ENCODE assay signal across 11 cellular contexts in genomic region chr20:37522258-37523011, GRCh38. TPM values are rescaled to one million over a fixed set of nuclear protein-coding genes. Genes with fewer than 3 reads are reported as not detected.
DNase-seq lines count a peak whose midpoint lies in the region; ATAC-seq and TF ChIP-seq lines count a peak whose summit lies in the region.
"Had no signal": no experiment of that assay in that cellular context is flagged by ENCODE, and none has a peak within 500 bp of the region (broad histone marks: within the 10 kb centered on the region; RNA-seq: fewer than 3 reads in every experiment).

No MANE protein-coding gene starts in this region.

- BruUV-seq in Caco-2 (replicated peaks; lab: Mats Ljungman, UMichigan): no TSS peak

- no peak for TF ChIP-seq CTCF in Caco-2 (IDR thresholded peaks at IDR 0.05; ENCODE audit: insufficient read depth in 1 of 2, low read depth in 1 of 2, low read length in 1 of 2, severe bottlenecking in 1 of 2, unreplicated experiment in 1 of 2)
- no peak for TF ChIP-seq CTCF in fibroblast of the aortic adventitia (IDR thresholded peaks at IDR 0.05; ENCODE audit: insufficient read depth, low read length)
- no peak for TF ChIP-seq CTCF in uterus (IDR thresholded peaks at IDR 0.05)

- H3K9me3 ChIP-seq in Caco-2 (no peaks in the 10 kb centered on the region), mucosa of rectum (ENCODE audit: control insufficient read depth in 2 of 2, low read length in 2 of 2) (no peaks in the 10 kb centered on the region), uterus (no peaks in the 10 kb centered on the region)

- CTCF ChIA-PET in Caco-2 (lab: Charles Lee): interaction anchor here (0.7 kb wide), 1 partner anchor 327 kb away, joined by 4 read pairs; no protein-coding TSS in a partner anchor

- ATAC-seq in GM21786 (IDR thresholded peaks at IDR 0.05; ENCODE audit: unreplicated experiment): no peak
- ATAC-seq: naive thymus-derived CD4-positive, alpha-beta T cell had no signal

- DNase-seq in Caco-2: peak in 1 of 2 experiments; percentile 41
- peak; percentile 23 for DNase-seq in NCI-H748 treated with DMSO at 0.1 percent for 48 hours (lab: John Stamatoyannopoulos, UW)
- peak; percentile 36 for DNase-seq in fibroblast of the aortic adventitia (ENCODE audit: low read depth)
- DNase-seq in uterus: no peak
- DNase-seq in NCI-H1105 treated with DMSO at 0.1 percent for 48 hours (lab: John Stamatoyannopoulos, UW): no peak
- DNase-seq in stimulated activated CD4-positive, alpha-beta T cell treated with anti-CD3 and anti-CD28 coated beads, Interleukin-15, amount 100 ng/mL, for 24 hours: no peak
- DNase-seq: effector memory CD4-positive, alpha-beta T cell; naive thymus-derived CD4-positive, alpha-beta T cell; NCI-H1048 had no signal

- H3K9me3 Mint-ChIP-seq in Caco-2 (ENCODE audit: unreplicated experiment): no peaks in the 10 kb centered on the region
- H3K9me3 Mint-ChIP-seq: naive thymus-derived CD4-positive, alpha-beta T cell had no signal

- POLR2A ChIA-PET in Caco-2 (lab: Charles Lee): no interaction called here

- no peaks in the 10 kb centered on the region for H3K27me3 ChIP-seq in Caco-2 (replicated peaks; ENCODE audit: control insufficient read depth, insufficient read depth, low read length)
- no peaks in the 10 kb centered on the region for H3K27me3 ChIP-seq in mucosa of rectum (ENCODE audit: control insufficient read depth in 2 of 2, insufficient read depth in 2 of 2, low read length in 2 of 2)
- no peaks in the 10 kb centered on the region for H3K27me3 ChIP-seq in uterus

- peaks cover 2% of the 10 kb centered on the region; the same call in 1 of the 2 replicates for H3K36me3 ChIP-seq in Caco-2 (ENCODE audit: control insufficient read depth, insufficient read depth, low read length)
- peaks cover 10 to 12% of the 10 kb centered on the region in 2 donors for H3K36me3 ChIP-seq in mucosa of rectum (ENCODE audit: control insufficient read depth in 2 of 2, insufficient read depth in 2 of 2, low read length in 2 of 2)
- H3K36me3 ChIP-seq in uterus: no peaks in the 10 kb centered on the region

- no peak overlapping the region for H3K4me3 ChIP-seq in Caco-2 (ENCODE audit: low read depth, low read length)
- H3K4me3 ChIP-seq in fibroblast of the aortic adventitia (ENCODE audit: low read depth, low read length): no peak overlapping the region
- H3K4me3 ChIP-seq in mucosa of rectum (ENCODE audit: low read length in 2 of 2): no peak overlapping the region
- H3K4me3 ChIP-seq in uterus: no peak overlapping the region

- H3K27me3 Mint-ChIP-seq in Caco-2 (ENCODE audit: insufficient read depth, unreplicated experiment): no peaks in the 10 kb centered on the region

- H3K27ac ChIP-seq in mucosa of rectum (ENCODE audit: low read depth in 2 of 2, low read length in 2 of 2): peak overlapping the region; percentile 43 to 56
- H3K27ac ChIP-seq in uterus: no peak overlapping the region

- peaks cover 41% of the 10 kb centered on the region for H3K4me1 Mint-ChIP-seq in Caco-2 (ENCODE audit: low read depth, unreplicated experiment)

- TF ChIP-seq POLR2A in uterus (IDR thresholded peaks at IDR 0.05): no peak

- intact Hi-C loops in Caco-2 (cut with micrococcal nuclease; ENCODE audit: unreplicated experiment): no loop called here
- intact Hi-C loops in uterus (cut with DNase I; ENCODE audit: low total_unique reads): loop anchor here (10.0 kb wide), 1 partner anchor 138 kb away; no protein-coding TSS in a partner anchor

- H3K9ac ChIP-seq in mucosa of rectum (ENCODE audit: low read depth in 1 of 2, low read length in 2 of 2): peak overlapping the region in 1 of 2 donors; percentile 14

- H3K36me3 Mint-ChIP-seq in Caco-2 (ENCODE audit: insufficient read depth, unreplicated experiment): peaks cover 53% of the 10 kb centered on the region

- peaks cover 25% of the 10 kb centered on the region for H3K4me1 ChIP-seq in Caco-2
- H3K4me1 ChIP-seq in mucosa of rectum (ENCODE audit: control insufficient read depth in 2 of 2, insufficient read depth in 2 of 2, low read length in 2 of 2): peaks cover 39 to 47% of the 10 kb centered on the region in 2 donors
- H3K4me1 ChIP-seq in uterus: peaks cover 0 to 4% of the 10 kb centered on the region in 2 donors

- H3K4me3 Mint-ChIP-seq in Caco-2 (ENCODE audit: unreplicated experiment): no peak overlapping the region

- peak overlapping the region; percentile 25 for H3K27ac Mint-ChIP-seq in Caco-2 (ENCODE audit: unreplicated experiment)

RNA-seq across cellular contexts. Expression of gene NNAT, which starts 1.4 kb away (rescaled TPM):
- total RNA-seq in Caco-2 (2022) (not detected in 2 replicates), fibroblast of the aortic adventitia (ENCODE audit: low replicate concordance) (0.36 and 2.8 TPM in 2 replicates), uterus (10 to 100 TPM in 1 of 4 donors, 1 to 10 TPM in 1, not detected in 2; 1.5 to 10.5 TPM)
- total RNA-seq: naive thymus-derived CD4-positive, alpha-beta T cell had no signal

RNA-seq across cellular contexts. Expression of gene BLCAP, which starts 5.2 kb away (rescaled TPM):
- 123 and 129 TPM in 2 replicates for total RNA-seq in Caco-2 (2022)
- 35.9 and 47.3 TPM in 2 replicates for total RNA-seq in fibroblast of the aortic adventitia (ENCODE audit: low replicate concordance)
- total RNA-seq in uterus: 10 to 100 TPM; 16.4 to 62.9 (median 37.7) TPM

Comparison
In these comparisons a context has a peak if more than half of its experiments do, and no peak if none do; other contexts are left out.
1. DNase-seq: peak in NCI-H748 treated with DMSO at 0.1 percent for 48 hours (single experiment) and fibroblast of the aortic adventitia (single experiment); none in uterus (0 of 2), NCI-H1105 treated with DMSO at 0.1 percent for 48 hours (single experiment) and stimulated activated CD4-positive, alpha-beta T cell treated with anti-CD3 and anti-CD28 coated beads, Interleukin-15, amount 100 ng/mL, for 24 hours (single experiment).
2. H3K27ac ChIP-seq: peak in mucosa of rectum (2 of 2); none in uterus (0 of 2).